Comparison of ENCODE assay signal across 23 cellular contexts in genomic region chr2:120979398-120979797, GRCh38.
DNase-seq lines count a peak whose midpoint lies in the region; ATAC-seq, FAIRE-seq and TF ChIP-seq lines count a peak whose summit lies in the region.
"Had no signal": no experiment of that assay in that cellular context is flagged by ENCODE, and none has a peak within 500 bp of the region (broad histone marks: within the 10 kb centered on the region; RNA-seq: fewer than 3 reads in every experiment).

No MANE protein-coding gene starts in this region.

- H3K9ac ChIP-seq in HepG2 (ENCODE audit: insufficient read depth, low read depth, low read length): no peak overlapping the region
- H3K9ac ChIP-seq: BLaER1 treated with 17β-estradiol and CSF1 and Interleukin-3, amounts not matched to agents 10 nM and 100 nM had no signal

- FAIRE-seq in HepG2 (lab: Jason Lieb, UNC) (no peak), islet of Langerhans (lab: Jason Lieb, UNC) (peak; percentile 24)
- FAIRE-seq: A204.1, D721Med, GM12878, H54 had no signal

- H3K27me3 Mint-ChIP-seq in natural killer cell treated with Interleukin-12 subunit alpha and Interleukin-12 subunit beta and Interleukin-15 and Interleukin-18, amount 100 ng/mL, for 72 hours: peaks cover 0 to 2% of the 10 kb centered on the region in 2 donors
- H3K27me3 Mint-ChIP-seq: CD4-positive, alpha-beta T cell had no signal

- H4K20me1 ChIP-seq in HepG2 (ENCODE audit: insufficient read depth, low read length) (no peaks in the 10 kb centered on the region), osteoblast (ENCODE audit: insufficient read depth, low read length) (no peaks in the 10 kb centered on the region)
- H4K20me1 ChIP-seq: BLaER1 treated with 17β-estradiol and CSF1 and Interleukin-3, amounts not matched to agents 10 nM and 100 nM had no signal

- no peak overlapping the region for H3K4me3 ChIP-seq in HepG2 (replicated peaks in 1 of 3; ENCODE audit: insufficient read depth in 1 of 3, low read depth in 2 of 3, low read length in 3 of 3)
- H3K4me3 ChIP-seq in right lobe of liver: no peak overlapping the region
- H3K4me3 ChIP-seq in osteoblast (ENCODE audit: insufficient read depth, low read length): no peak overlapping the region
- H3K4me3 ChIP-seq: BLaER1 treated with 17β-estradiol and CSF1 and Interleukin-3, amounts not matched to agents 10 nM and 100 nM; GM12878; HAP-1 had no signal

- H2AFZ ChIP-seq in HepG2 (ENCODE audit: low read length) (no peak overlapping the region), osteoblast (ENCODE audit: low read length) (no peak overlapping the region)

- H3K27ac ChIP-seq in HepG2 (ENCODE audit: extremely low read length, insufficient read depth, low read length): no peak overlapping the region
- no peak overlapping the region for H3K27ac ChIP-seq in right lobe of liver
- H3K27ac ChIP-seq in osteoblast (ENCODE audit: low read depth, low read length): no peak overlapping the region
- H3K27ac ChIP-seq: 22Rv1; BLaER1 treated with 17β-estradiol and CSF1 and Interleukin-3, amounts not matched to agents 10 nM and 100 nM had no signal

- no TSS peak for BruUV-seq in HepG2 (replicated peaks; lab: Mats Ljungman, UMichigan)

- H3K27me3 ChIP-seq in HepG2 (ENCODE audit: control insufficient read depth in 1 of 2, insufficient read depth in 2 of 2, low read length in 2 of 2) (peaks cover 8 to 61% of the 10 kb centered on the region in 2 experiments; a peak in 4 of 5 replicates), right lobe of liver (no peaks in the 10 kb centered on the region), osteoblast (ENCODE audit: insufficient read depth, low read length) (no peaks in the 10 kb centered on the region)
- H3K27me3 ChIP-seq: BE2C; BLaER1 treated with 17β-estradiol and CSF1 and Interleukin-3, amounts not matched to agents 10 nM and 100 nM had no signal

- TF ChIP-seq POLR2A in HepG2 (IDR thresholded peaks at IDR 0.05; ENCODE audit: insufficient read depth in 1 of 2, low read depth in 2 of 2, low read length in 2 of 2) (no peak), right lobe of liver (IDR thresholded peaks at IDR 0.05) (no peak)

- no peaks in the 10 kb centered on the region for H3K36me3 ChIP-seq in HepG2 (replicated peaks in 1 of 2; ENCODE audit: control insufficient read depth in 1 of 2, insufficient read depth in 2 of 2, low read length in 2 of 2)
- no peaks in the 10 kb centered on the region for H3K36me3 ChIP-seq in right lobe of liver
- H3K36me3 ChIP-seq in osteoblast (ENCODE audit: insufficient read depth, low read length): peaks cover 86% of the 10 kb centered on the region
- H3K36me3 ChIP-seq: BE2C; BLaER1 treated with 17β-estradiol and CSF1 and Interleukin-3, amounts not matched to agents 10 nM and 100 nM had no signal

- CTCF ChIA-PET in HepG2 (lab: Yijun Ruan, JAX; ENCODE audit: low intra/inter-chr PET ratio, low total read pairs): no interaction called here

- no peak overlapping the region for H3K4me3 Mint-ChIP-seq in natural killer cell treated with Interleukin-12 subunit alpha and Interleukin-12 subunit beta and Interleukin-15 and Interleukin-18, amount 100 ng/mL, for 72 hours
- H3K4me3 Mint-ChIP-seq: CD14-positive monocyte; CD4-positive, alpha-beta T cell; CD8-positive, alpha-beta memory T cell had no signal

- no peaks in the 10 kb centered on the region for H3K9me3 Mint-ChIP-seq in natural killer cell treated with Interleukin-12 subunit alpha and Interleukin-12 subunit beta and Interleukin-15 and Interleukin-18, amount 100 ng/mL, for 72 hours
- H3K9me3 Mint-ChIP-seq: CD4-positive, alpha-beta T cell had no signal

- no peaks in the 10 kb centered on the region for H3K9me3 ChIP-seq in HepG2 (ENCODE audit: low read length)
- H3K9me3 ChIP-seq in right lobe of liver: no peaks in the 10 kb centered on the region
- H3K9me3 ChIP-seq in osteoblast (ENCODE audit: low read depth, low read length): no peaks in the 10 kb centered on the region
- H3K9me3 ChIP-seq: BE2C; BLaER1 treated with 17β-estradiol and CSF1 and Interleukin-3, amounts not matched to agents 10 nM and 100 nM; HAP-1 had no signal

- no peak overlapping the region for H3K27ac Mint-ChIP-seq in natural killer cell treated with Interleukin-12 subunit alpha and Interleukin-12 subunit beta and Interleukin-15 and Interleukin-18, amount 100 ng/mL, for 72 hours
- H3K27ac Mint-ChIP-seq: CD4-positive, alpha-beta T cell; CD8-positive, alpha-beta memory T cell had no signal

- no peaks in the 10 kb centered on the region for H3K4me1 ChIP-seq in HepG2 (ENCODE audit: insufficient read depth, low read length)
- H3K4me1 ChIP-seq in right lobe of liver: no peaks in the 10 kb centered on the region
- no peaks in the 10 kb centered on the region for H3K4me1 ChIP-seq in osteoblast (ENCODE audit: insufficient read depth, low read length)
- H3K4me1 ChIP-seq: BE2C, HAP-1 had no signal

- TF ChIP-seq CTCF in HepG2 (CRISPR knock-in tag; IDR thresholded peaks at IDR 0.05) (no peak), right lobe of liver (IDR thresholded peaks at IDR 0.05) (no peak), osteoblast (IDR thresholded peaks at IDR 0.05; ENCODE audit: extremely low read depth, low read depth, low read length) (no peak)

- no peaks in the 10 kb centered on the region for H3K36me3 Mint-ChIP-seq in natural killer cell treated with Interleukin-12 subunit alpha and Interleukin-12 subunit beta and Interleukin-15 and Interleukin-18, amount 100 ng/mL, for 72 hours
- H3K36me3 Mint-ChIP-seq: CD14-positive monocyte; CD8-positive, alpha-beta memory T cell had no signal

- H3K4me1 Mint-ChIP-seq in natural killer cell treated with Interleukin-12 subunit alpha and Interleukin-12 subunit beta and Interleukin-15 and Interleukin-18, amount 100 ng/mL, for 72 hours (ENCODE audit: low read depth in 2 of 2): no peaks in the 10 kb centered on the region
- H3K4me1 Mint-ChIP-seq: CD14-positive monocyte; CD8-positive, alpha-beta memory T cell had no signal

- no peak for TF ChIP-seq RAD21 in HepG2 (CRISPR knock-in tag; IDR thresholded peaks at IDR 0.05)

- intact Hi-C loops in HepG2 (cut with micrococcal nuclease; ENCODE audit: unreplicated experiment) (no loop called here), right lobe of liver (cut with DNase I) (no loop called here)

- H3K4me2 ChIP-seq in HepG2 (ENCODE audit: low read depth, low read length): no peak overlapping the region
- H3K4me2 ChIP-seq in osteoblast (ENCODE audit: insufficient read depth, low read length): no peak overlapping the region
- H3K4me2 ChIP-seq: BLaER1 treated with 17β-estradiol and CSF1 and Interleukin-3, amounts not matched to agents 10 nM and 100 nM had no signal

- DNase-seq in HepG2 (ENCODE audit: low spot score): no peak
- no peak for DNase-seq in right lobe of liver
- DNase-seq in osteoblast (ENCODE audit: insufficient read length, low spot score, missing footprints): peak; percentile 41
- DNase-seq in natural killer cell treated with Interleukin-12 subunit alpha and Interleukin-12 subunit beta and Interleukin-15 and Interleukin-18, amount 100 ng/mL, for 72 hours (ENCODE audit: low spot score): no peak
- DNase-seq: ACHN; AML-193; BE2C; CD4-positive, alpha-beta T cell; CD8-positive, alpha-beta memory T cell; DMS 273 treated with DMSO at 0.1 percent for 48 hours; DMS79; GDM1; GOT3 had no signal

- 4% methylated on average over 2 of the region's 2 CpGs for WGBS in HepG2 (ENCODE audit: low lambda C conversion rate)
- 26% methylated on average over 2 of the region's 2 CpGs for WGBS in right lobe of liver (ENCODE audit: insufficient coverage, low coverage, low lambda C conversion rate, missing lambda C conversion rate)

- TF ChIP-seq EP300 in HepG2 (IDR thresholded peaks at IDR 0.05; ENCODE audit: low read depth in 2 of 2, low read length in 2 of 2) (no peak), HepG2 (CRISPR knock-in tag; IDR thresholded peaks at IDR 0.05; ENCODE audit: borderline replicate concordance) (no peak)

- POLR2A ChIA-PET in HepG2 (lab: Yijun Ruan, JAX): no interaction called here

- in situ Hi-C loops in HepG2 (cut with HindIII; ENCODE audit: extremely low pct_ligation_motif_present, low pct_unique_long_range_greater_than_20kb): no loop called here

- ATAC-seq in HepG2: no peak
- ATAC-seq in right lobe of liver: no peak
- no peak for ATAC-seq in natural killer cell treated with Interleukin-12 subunit alpha and Interleukin-12 subunit beta and Interleukin-15 and Interleukin-18, amount 100 ng/mL, for 72 hours
- no peak for ATAC-seq in HG02571 (IDR thresholded peaks at IDR 0.05; ENCODE audit: unreplicated experiment)
- ATAC-seq: GM12878 had no signal

- H3K79me2 ChIP-seq in HepG2 (ENCODE audit: insufficient read depth, low read length) (no peaks in the 10 kb centered on the region), osteoblast (ENCODE audit: insufficient read depth, low read length) (no peaks in the 10 kb centered on the region)

TF ChIP-seq in HepG2, 621 proteins besides CTCF, POLR2A, EP300 and RAD21:
- TF ChIP-seq PAF1 (CRISPR knock-in tag; IDR thresholded peaks at IDR 0.05): no peak
- TF ChIP-seq MAFK (conservative IDR thresholded peaks at IDR 0.05 in 1 of 2, IDR thresholded peaks at IDR 0.05 in 1 of 2; ENCODE audit: low read length in 2 of 2): peak; percentile 58 to 73
- no peak for TF ChIP-seq FLYWCH1 (CRISPR knock-in tag; IDR thresholded peaks at IDR 0.05)
- no peak for TF ChIP-seq CREB1 (IDR thresholded peaks at IDR 0.05)
- no peak for TF ChIP-seq CREB1 (CRISPR knock-in tag; IDR thresholded peaks at IDR 0.05)
- TF ChIP-seq MAFF (IDR thresholded peaks at IDR 0.05; ENCODE audit: low read depth, low read length): peak; percentile 72
- no peak for TF ChIP-seq MAFG (CRISPR knock-in tag; IDR thresholded peaks at IDR 0.05)
- TF ChIP-seq MTA1 (CRISPR knock-in tag; IDR thresholded peaks at IDR 0.05; ENCODE audit: borderline replicate concordance): no peak
- TF ChIP-seq GZF1 (CRISPR knock-in tag; IDR thresholded peaks at IDR 0.05): no peak
- no peak for TF ChIP-seq HDAC1 (CRISPR knock-in tag; IDR thresholded peaks at IDR 0.05)
- TF ChIP-seq ZNF746 (CRISPR knock-in tag; IDR thresholded peaks at IDR 0.05): no peak
- no peak for TF ChIP-seq ELF1 (CRISPR knock-in tag; IDR thresholded peaks at IDR 0.05)
- TF ChIP-seq PLRG1 (conservative IDR thresholded peaks at IDR 0.05): no peak
- no peak for TF ChIP-seq ATM (IDR thresholded peaks at IDR 0.05; ENCODE audit: borderline replicate concordance)
- no peak for TF ChIP-seq NR2F6 (IDR thresholded peaks at IDR 0.05)
- no peak for TF ChIP-seq NR2F6 (CRISPR knock-in tag; IDR thresholded peaks at IDR 0.05)
